15 cellular contexts compared by ENCODE assay signal in genomic region chr11:11472096-11472495, GRCh38.
"Had no signal": no experiment of that assay in that cellular context is flagged by ENCODE, and none has a peak within 500 bp of the region (broad histone marks: within the 10 kb centered on the region; RNA-seq: fewer than 3 reads in every experiment).

No MANE protein-coding gene starts in this region.

- H3K4me1 Mint-ChIP-seq: activated B cell treated with CpG ODN at 0.5 μM for 24 hours, endodermal cell had no signal

- H3K9me3 Mint-ChIP-seq: activated B cell treated with CpG ODN at 0.5 μM for 24 hours; activated CD4-positive, alpha-beta memory T cell treated with anti-CD3 and anti-CD28 coated beads for 36 hours; endodermal cell had no signal

- H3K36me3 Mint-ChIP-seq: activated CD4-positive, alpha-beta memory T cell treated with anti-CD3 and anti-CD28 coated beads for 36 hours; brain had no signal

- H3K27ac ChIP-seq: left lung, spleen had no signal

- H3K4me3 Mint-ChIP-seq: activated B cell treated with CpG ODN at 0.5 μM for 24 hours; activated CD4-positive, alpha-beta memory T cell treated with anti-CD3 and anti-CD28 coated beads for 36 hours; brain; endodermal cell had no signal

- FAIRE-seq: colon, frontal cortex, keratinocyte had no signal

- H3K27ac Mint-ChIP-seq: activated B cell treated with CpG ODN at 0.5 μM for 24 hours; activated CD4-positive, alpha-beta memory T cell treated with anti-CD3 and anti-CD28 coated beads for 36 hours; endodermal cell had no signal

- H3K4me1 ChIP-seq: left lung, spleen had no signal

- DNase-seq: activated B cell treated with CpG ODN at 0.5 μM for 24 hours; activated CD4-positive, alpha-beta memory T cell treated with anti-CD3 and anti-CD28 coated beads for 36 hours; activated CD4-positive, alpha-beta T cell treated with anti-CD3 and anti-CD28 coated beads for 4 hours; activated naive CD4-positive, alpha-beta T cell; anterior cingulate cortex; caudate nucleus; endodermal cell; left lung; retina; spleen; stimulated activated naive CD4-positive, alpha-beta T cell had no signal

- ATAC-seq: left lung had no signal

- H3K9me3 ChIP-seq: left lung, spleen had no signal

- H3K4me3 ChIP-seq: left lung, spleen had no signal

- H3K36me3 ChIP-seq: left lung, spleen had no signal
